12 cellular contexts compared by ENCODE assay signal in the genomic region with DNA sequence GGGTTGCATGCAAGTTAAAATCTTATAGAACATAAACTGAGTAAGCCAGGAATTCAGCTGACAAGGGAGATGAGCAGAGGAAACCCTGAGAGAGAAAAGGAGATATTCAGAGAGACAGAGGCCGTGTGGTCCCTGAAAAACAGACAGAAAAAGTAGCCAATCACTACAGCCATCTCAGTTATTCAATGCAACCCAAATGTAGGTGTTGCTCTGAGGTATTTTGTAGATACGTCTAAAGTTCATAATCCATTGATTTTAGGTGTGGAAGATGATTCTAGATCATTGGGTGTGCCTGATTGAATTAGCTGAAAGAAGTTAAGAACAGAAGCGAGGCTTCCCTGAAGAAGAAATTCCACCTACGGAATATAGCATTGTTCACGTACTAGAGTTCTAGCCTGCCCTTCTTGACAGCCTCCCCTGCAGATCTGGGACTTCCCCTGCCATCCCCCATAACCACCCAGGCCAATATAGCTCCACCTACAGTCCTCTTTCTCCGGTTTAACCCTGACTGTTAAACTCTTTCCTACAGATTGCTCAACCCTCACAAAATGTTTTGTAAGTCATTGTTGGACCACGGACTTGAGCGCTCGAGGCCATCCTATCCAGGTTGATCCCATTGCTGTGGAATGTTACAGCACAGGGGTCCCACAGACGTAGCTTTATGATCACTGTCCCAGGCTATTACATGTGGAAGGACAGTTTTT. TPM values are rescaled to one million over a fixed set of nuclear protein-coding genes. Genes with fewer than 3 reads are reported as not detected.
DNase-seq lines count a peak whose midpoint lies in the region; ATAC-seq and TF ChIP-seq lines count a peak whose summit lies in the region.
"Had no signal": no experiment of that assay in that cellular context is flagged by ENCODE, and none has a peak within 500 bp of the region (broad histone marks: within the 10 kb centered on the region; RNA-seq: fewer than 3 reads in every experiment).

No MANE protein-coding gene starts in this region.

- H3K27me3 Mint-ChIP-seq in naive B cell: peaks cover 4 to 11% (median 8%) of the 10 kb centered on the region in 3 donors

- no peaks in the 10 kb centered on the region for H3K27me3 ChIP-seq in spleen (replicated peaks in 1 of 7)

- peaks cover 0 to 10% (median 0%) of the 10 kb centered on the region in 6 donors for H3K4me1 ChIP-seq in spleen

- ATAC-seq in GM18508 (IDR thresholded peaks at IDR 0.05; ENCODE audit: insufficient read depth, unreplicated experiment) (peak; percentile 63), HG02678 (IDR thresholded peaks at IDR 0.05; ENCODE audit: unreplicated experiment) (peak; percentile 66), naive B cell (ENCODE audit: low read depth in 2 of 2) (peak; percentile 30 to 35)
- ATAC-seq: K562 had no signal

- TF ChIP-seq POLR2A in spleen (IDR thresholded peaks at IDR 0.05): no peak

- TF ChIP-seq CTCF in spleen (IDR thresholded peaks at IDR 0.05 in 8 of 11, conservative IDR thresholded peaks at IDR 0.05 in 3 of 11): no peak

- H3K9me3 Mint-ChIP-seq in naive B cell: no peaks in the 10 kb centered on the region

- peak overlapping the region in 1 of 8 donors; percentile 21 for H3K4me3 Mint-ChIP-seq in naive B cell

- no peak overlapping the region for H3K4me3 ChIP-seq in spleen
- H3K4me3 ChIP-seq: K562 had no signal

- no peak overlapping the region for H3K27ac ChIP-seq in spleen

- peak overlapping the region in 1 of 6 donors; percentile 45 for H3K27ac Mint-ChIP-seq in naive B cell

- intact Hi-C loops in spleen (cut with DNase I; ENCODE audit: low total_unique reads): no loop called here

- H3K9me3 ChIP-seq in spleen: no peaks in the 10 kb centered on the region

- H3K36me3 ChIP-seq in spleen: no peaks in the 10 kb centered on the region

- no peaks in the 10 kb centered on the region for H3K4me1 Mint-ChIP-seq in naive B cell

- no peaks in the 10 kb centered on the region for H3K36me3 Mint-ChIP-seq in naive B cell

- 42 to 70% (median 48%) methylated on average over 10 of the region's 10 CpGs for WGBS in spleen, 5 donors

- DNase-seq in SIG-M5 treated with dmso at 0.1 percent for 504 hours (lab: John Stamatoyannopoulos, UW; ENCODE audit: unreplicated experiment) (peak; percentile 96), naive B cell (no peak), spleen (no peak), NCI-H82 treated with DMSO at 0.1 percent for 48 hours (lab: John Stamatoyannopoulos, UW; ENCODE audit: unreplicated experiment) (no peak), cerebellum (ENCODE audit: low spot score) (no peak), AG20443 (ENCODE audit: low spot score) (no peak)
- DNase-seq: stimulated activated naive CD4-positive, alpha-beta T cell treated with Interleukin-2 at 50 U/mL for 16 hours; SW 1271 had no signal

RNA-seq across cellular contexts. Expression of a gene that starts 21.7 kb away (rescaled TPM):
- polyA plus RNA-seq in naive B cell (ENCODE audit: low read depth in 6 of 6): under 1 TPM in 3 of 6 donors, not detected in 3; 0.34 to 0.79 (median 0.52) TPM
- total RNA-seq in spleen: 1 to 10 TPM in 2 of 7 donors, under 1 TPM in 5; 0.43 to 1.3 (median 0.79) TPM
- polyA plus RNA-seq in spleen: 1 to 10 TPM in 1 of 3 donors, under 1 TPM in 2; 0.24 to 1.6 (median 0.42) TPM
- total RNA-seq in cerebellum: not detected
- total RNA-seq: K562, pulmonary artery endothelial cell had no signal
- polyA plus RNA-seq: K562 had no signal

RNA-seq across cellular contexts. Expression of a gene that starts 50.3 kb away (rescaled TPM):
- under 1 TPM in 2 of 6 donors, not detected in 4; 0.35 to 0.88 TPM for polyA plus RNA-seq in naive B cell (ENCODE audit: low read depth in 6 of 6)
- 10 to 100 TPM; 12.6 to 55.0 (median 28.8) TPM for total RNA-seq in spleen
- polyA plus RNA-seq in spleen: 10 to 100 TPM in 2 of 3 donors, 1 to 10 TPM in 1; 7.4 to 24.1 (median 12.3) TPM
- total RNA-seq in cerebellum: not detected
- total RNA-seq: K562, pulmonary artery endothelial cell had no signal
- polyA plus RNA-seq: K562 had no signal

Comparison
In these comparisons a context has a peak if more than half of its experiments do, and no peak if none do; other contexts are left out.
1. RNA of a gene that starts 50.3 kb away (total RNA-seq): 12.6 to 55.0 TPM in spleen; not detected in cerebellum (single experiment); every median in the first group is over 10 times any median in the second.
2. Peak in every context shown above with its lines, with median percentiles within 50 percentile points of each other: ATAC-seq.